ENCODE assay signal across 2 cellular contexts in the genomic region with DNA sequence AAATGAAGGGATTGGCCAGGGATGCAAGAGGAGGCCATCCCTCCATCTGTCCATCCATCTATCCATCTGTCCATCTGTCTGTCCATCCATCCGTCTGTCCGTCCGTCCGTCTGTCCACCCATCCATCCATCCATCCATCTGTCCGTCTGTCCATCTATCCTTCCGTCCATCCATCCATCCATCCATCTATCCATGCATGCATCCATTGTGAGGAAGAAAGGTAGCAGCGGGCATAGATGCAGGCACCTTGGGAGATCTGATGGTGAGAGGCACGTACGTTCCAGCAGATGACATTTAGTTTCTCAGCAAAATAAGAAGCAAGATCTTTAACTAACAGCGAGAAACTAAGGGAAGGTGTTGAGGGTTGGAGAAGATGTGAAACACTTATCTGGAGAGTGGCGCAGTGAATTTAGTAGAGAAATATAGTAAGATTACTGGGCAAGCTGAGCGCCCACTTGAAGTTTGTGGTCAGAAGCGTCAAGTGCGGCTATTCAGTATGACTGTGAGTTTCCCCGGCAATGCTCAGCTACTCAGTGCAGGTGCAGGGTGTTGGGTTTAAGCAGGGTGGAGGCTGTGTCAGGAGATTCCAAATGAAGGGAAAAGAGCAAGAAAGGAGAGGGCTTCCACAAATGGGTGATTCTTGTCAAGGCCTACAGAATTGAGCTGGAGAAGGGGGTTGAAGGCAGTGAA.
TF ChIP-seq lines count a peak whose summit lies in the region.

No MANE protein-coding gene starts in this region.

TF ChIP-seq in HEK293, 187 proteins besides CTCF, POLR2A, EP300 and RAD21:
- TF ChIP-seq ZNF366 (tag by site-specific recombination; conservative IDR thresholded peaks at IDR 0.05): peak; percentile 82
- no peak for TF ChIP-seq ZNF571 (tag by site-specific recombination; IDR thresholded peaks at IDR 0.05)
- TF ChIP-seq ZNF324 (tag by site-specific recombination; IDR thresholded peaks at IDR 0.05): no peak

TF ChIP-seq in IMR-90, 13 proteins besides CTCF, POLR2A, EP300 and RAD21:
- no peak for TF ChIP-seq CHD1 (IDR thresholded peaks at IDR 0.05; ENCODE audit: low read depth, low read length)
- TF ChIP-seq CEBPB (IDR thresholded peaks at IDR 0.05; ENCODE audit: low read depth, low read length): no peak
- TF ChIP-seq FOS (IDR thresholded peaks at IDR 0.05; ENCODE audit: low read depth, low read length): no peak
- no peak for TF ChIP-seq USF2 (IDR thresholded peaks at IDR 0.05; ENCODE audit: low read depth, low read length)
- no peak for TF ChIP-seq ELK1 (IDR thresholded peaks at IDR 0.05; ENCODE audit: borderline replicate concordance, low read depth, low read length)
- no peak for TF ChIP-seq NFE2L2 (IDR thresholded peaks at IDR 0.05; ENCODE audit: low read depth, low read length)
- TF ChIP-seq SMC3 (IDR thresholded peaks at IDR 0.05; ENCODE audit: low read depth, low read length): no peak
- TF ChIP-seq MAZ (IDR thresholded peaks at IDR 0.05; ENCODE audit: borderline replicate concordance, low read depth, low read length): no peak
- TF ChIP-seq MAFK (IDR thresholded peaks at IDR 0.05; ENCODE audit: low read depth, low read length): no peak
- no peak for TF ChIP-seq MXI1 (IDR thresholded peaks at IDR 0.05; ENCODE audit: borderline replicate concordance, low read depth, low read length)
- TF ChIP-seq RCOR1 (IDR thresholded peaks at IDR 0.05; ENCODE audit: insufficient replicate concordance, low read length): no peak
- TF ChIP-seq BHLHE40 (IDR thresholded peaks at IDR 0.05; ENCODE audit: low read depth, low read length): no peak
- TF ChIP-seq RFX5 (IDR thresholded peaks at IDR 0.05; ENCODE audit: low read depth, low read length): no peak
